36 cellular contexts compared by ENCODE assay signal in genomic region chr20:4920131-4920530, GRCh38.
"Had no signal": no experiment of that assay in that cellular context is flagged by ENCODE, and none has a peak within 500 bp of the region (broad histone marks: within the 10 kb centered on the region; RNA-seq: fewer than 3 reads in every experiment).

No MANE protein-coding gene starts in this region.

- H2AFZ ChIP-seq: PC-9 had no signal

- H3K36me3 ChIP-seq: breast epithelium had no signal

- H3K9me3 ChIP-seq: body of pancreas, breast epithelium had no signal

- H3K27me3 Mint-ChIP-seq: activated CD4-positive, alpha-beta memory T cell treated with anti-CD3 and anti-CD28 coated beads, Interleukin-2, amount 10 ng/mL, durations not matched to agents 7 days and 5 days; activated CD8-positive, alpha-beta memory T cell treated with anti-CD3 and anti-CD28 coated beads, Interleukin-2, amount 10 ng/mL, durations not matched to agents 7 days and 5 days; activated naive CD4-positive, alpha-beta T cell treated with anti-CD3 and anti-CD28 coated beads, Interleukin-2, amount 50 U/mL, for 24 hours; activated naive CD8-positive, alpha-beta T cell treated with anti-CD3 and anti-CD28 coated beads, Interleukin-2, amount 10 ng/mL, durations not matched to agents 7 days and 5 days; activated T-helper 17 cell treated with anti-CD3 and anti-CD28 coated beads, Interleukin-2, amount 50 U/mL, for 72 hours; T-cell had no signal

- H3K4me3 Mint-ChIP-seq: activated CD4-positive, alpha-beta memory T cell treated with anti-CD3 and anti-CD28 coated beads, Interleukin-2, amount 10 ng/mL, durations not matched to agents 7 days and 5 days; activated CD8-positive, alpha-beta memory T cell treated with anti-CD3 and anti-CD28 coated beads, Interleukin-2, amount 10 ng/mL, durations not matched to agents 7 days and 5 days; activated naive CD4-positive, alpha-beta T cell treated with anti-CD3 and anti-CD28 coated beads, Interleukin-2, amount 50 U/mL, for 24 hours; activated naive CD8-positive, alpha-beta T cell treated with anti-CD3 and anti-CD28 coated beads, Interleukin-2, amount 10 ng/mL, durations not matched to agents 7 days and 5 days; activated T-cell treated with anti-CD3 and anti-CD28 coated beads, Interleukin-2, amount 50 U/mL, for 72 hours; activated T-helper 17 cell treated with anti-CD3 and anti-CD28 coated beads, Interleukin-2, amount 50 U/mL, for 72 hours; T-cell had no signal

- FAIRE-seq: RCC 7860 had no signal

- H3K4me3 ChIP-seq: body of pancreas, breast epithelium, PC-9 had no signal

- H3K4me1 ChIP-seq: breast epithelium had no signal

- H3K4me1 Mint-ChIP-seq: activated CD4-positive, alpha-beta memory T cell treated with anti-CD3 and anti-CD28 coated beads, Interleukin-2, amount 10 ng/mL, durations not matched to agents 7 days and 5 days; activated CD8-positive, alpha-beta memory T cell treated with anti-CD3 and anti-CD28 coated beads, Interleukin-2, amount 10 ng/mL, durations not matched to agents 7 days and 5 days had no signal

- H3K27ac Mint-ChIP-seq: activated CD4-positive, alpha-beta memory T cell treated with anti-CD3 and anti-CD28 coated beads, Interleukin-2, amount 10 ng/mL, durations not matched to agents 7 days and 5 days; activated CD8-positive, alpha-beta memory T cell treated with anti-CD3 and anti-CD28 coated beads, Interleukin-2, amount 10 ng/mL, durations not matched to agents 7 days and 5 days; activated naive CD4-positive, alpha-beta T cell treated with anti-CD3 and anti-CD28 coated beads, Interleukin-2, amount 50 U/mL, for 24 hours; activated naive CD8-positive, alpha-beta T cell treated with anti-CD3 and anti-CD28 coated beads, Interleukin-2, amount 10 ng/mL, durations not matched to agents 7 days and 5 days; activated T-cell treated with anti-CD3 and anti-CD28 coated beads, Interleukin-2, amount 50 U/mL, for 72 hours; T-cell had no signal

- DNase-seq: activated CD4-positive, alpha-beta memory T cell treated with anti-CD3 and anti-CD28 coated beads, Interleukin-2, amount 10 ng/mL, durations not matched to agents 7 days and 5 days; activated CD4-positive, alpha-beta T cell treated with anti-CD3 and anti-CD28 coated beads for 1 hour; activated CD4-positive, alpha-beta T cell treated with anti-CD3 and anti-CD28 coated beads for 48 hours; activated CD4-positive, CD25-positive, alpha-beta regulatory T cell; activated CD8-positive, alpha-beta memory T cell treated with anti-CD3 and anti-CD28 coated beads for 24 hours; activated CD8-positive, alpha-beta memory T cell treated with anti-CD3 and anti-CD28 coated beads, Interleukin-2, amount 10 ng/mL, durations not matched to agents 7 days and 5 days; activated CD8-positive, alpha-beta memory T cell treated with anti-CD3 and anti-CD28 coated beads, Interleukin-2, amount 50 U/mL, for 48 hours; activated effector memory CD4-positive, alpha-beta T cell treated with anti-CD3 and anti-CD28 coated beads, Interleukin-2, amount 50 U/mL, for 16 hours; activated naive CD4-positive, alpha-beta T cell; activated naive CD8-positive, alpha-beta T cell treated with anti-CD3 and anti-CD28 coated beads, Interleukin-2, amount 10 ng/mL, durations not matched to agents 7 days and 5 days; activated T-cell treated with anti-CD3 and anti-CD28 coated beads, Interleukin-2, amount 50 U/mL, for 72 hours; body of pancreas; Kasumi-1; KG1; MV-4-11; NCI-H1092 treated with DMSO at 0.1 percent for 48 hours; NCI-H146; NCI-H187; NCI-H2107; NCI-H510A; NCI-H526; NCI-H748 treated with DMSO at 0.1 percent for 48 hours; NK-92 treated with Interleukin-12 subunit alpha and Interleukin-12 subunit beta, amount 100 ng/mL, for 24 hours; PC-9; SIG-M5; T-cell; T-helper 2 cell; T-helper 9 cell; WERI-Rb-1 had no signal

- H3K4me2 ChIP-seq: PC-9 had no signal

- H3K27me3 ChIP-seq: body of pancreas, breast epithelium had no signal

- H3K36me3 Mint-ChIP-seq: activated CD8-positive, alpha-beta memory T cell treated with anti-CD3 and anti-CD28 coated beads, Interleukin-2, amount 10 ng/mL, durations not matched to agents 7 days and 5 days had no signal

- ATAC-seq: activated CD8-positive, alpha-beta memory T cell treated with anti-CD3 and anti-CD28 coated beads, Interleukin-2, amount 10 ng/mL, durations not matched to agents 7 days and 5 days; activated T-cell treated with anti-CD3 and anti-CD28 coated beads, Interleukin-2, amount 50 U/mL, for 72 hours; activated T-helper 17 cell treated with anti-CD3 and anti-CD28 coated beads, Interleukin-2, amount 50 U/mL, for 72 hours; body of pancreas; Right ventricle myocardium inferior; SK-N-SH treated with all-trans-retinoic acid at 6 μM for 48 hours; T-cell had no signal

- H3K9me3 Mint-ChIP-seq: activated CD4-positive, alpha-beta memory T cell treated with anti-CD3 and anti-CD28 coated beads, Interleukin-2, amount 10 ng/mL, durations not matched to agents 7 days and 5 days; activated naive CD4-positive, alpha-beta T cell treated with anti-CD3 and anti-CD28 coated beads, Interleukin-2, amount 50 U/mL, for 24 hours; activated naive CD8-positive, alpha-beta T cell treated with anti-CD3 and anti-CD28 coated beads, Interleukin-2, amount 10 ng/mL, durations not matched to agents 7 days and 5 days; activated T-cell treated with anti-CD3 and anti-CD28 coated beads, Interleukin-2, amount 50 U/mL, for 72 hours; activated T-helper 17 cell treated with anti-CD3 and anti-CD28 coated beads, Interleukin-2, amount 50 U/mL, for 72 hours; T-cell had no signal

- H3K27ac ChIP-seq: body of pancreas, breast epithelium, PC-9, RWPE1, WERI-Rb-1 had no signal
